In genomic region chr22:43343262-43343988, GRCh38 we compare ENCODE assay signal across 10 cellular contexts. TPM values are rescaled to one million over a fixed set of nuclear protein-coding genes. Genes with fewer than 3 reads are reported as not detected.
A peak's percentile ranks its signal among the peaks of the same experiment; 100 is the strongest.
DNase-seq lines count a peak whose midpoint lies in the region; ATAC-seq and TF ChIP-seq lines count a peak whose summit lies in the region.
"Had no signal": no experiment of that assay in that cellular context is flagged by ENCODE, and none has a peak within 500 bp of the region (broad histone marks: within the 10 kb centered on the region; RNA-seq: fewer than 3 reads in every experiment).

Gene SCUBE1, minus strand, starts transcription at chr22:43343372. Its CDS starts 111 bp downstream, at chr22:43343261.

- no peak within 1 kb of the TSS for H3K27ac ChIP-seq in Panc1 (ENCODE audit: low read length)
- H3K27ac ChIP-seq: 22Rv1, PC-9 had no signal

- H3K27me3 ChIP-seq in Panc1 (ENCODE audit: control insufficient read depth, insufficient read depth, low read length) = no peaks in the 10 kb centered on the region; the same call in 1 of the 2 replicates

- H3K36me3 Mint-ChIP-seq in activated naive CD4-positive, alpha-beta T cell treated with anti-CD3 and anti-CD28 coated beads for 36 hours (ENCODE audit: low read depth) = no peaks in the 10 kb centered on the region

- POLR2A ChIA-PET in Panc1 (lab: Charles Lee) = interaction anchor here (0.6 kb wide), 1 partner anchor 119 kb away, joined by 7 read pairs; no protein-coding TSS in a partner anchor

- H3K4me1 ChIP-seq in Panc1 (ENCODE audit: control insufficient read depth, insufficient read depth, low read length) = no peaks in the 10 kb centered on the region

- peak; percentile 68 for ATAC-seq in Panc1
- no peak for ATAC-seq in GM19035 (IDR thresholded peaks at IDR 0.05; ENCODE audit: unreplicated experiment)
- no peak for ATAC-seq in GM18907 (IDR thresholded peaks at IDR 0.05; ENCODE audit: unreplicated experiment)

- H3K4me1 Mint-ChIP-seq in activated naive CD4-positive, alpha-beta T cell treated with anti-CD3 and anti-CD28 coated beads for 36 hours (ENCODE audit: low read depth) = peaks cover 14% of the 10 kb centered on the region

- no peak within 1 kb of the TSS for H3K4me3 Mint-ChIP-seq in activated naive CD4-positive, alpha-beta T cell treated with anti-CD3 and anti-CD28 coated beads for 36 hours

- CTCF ChIA-PET in Panc1 (lab: Charles Lee) = interaction anchor here (0.7 kb wide), 1 partner anchor 13 kb away, joined by 5 read pairs; no protein-coding TSS in a partner anchor
- CTCF ChIA-PET in activated naive CD4-positive, alpha-beta T cell treated with anti-CD3 and anti-CD28 coated beads for 36 hours (lab: Charles Lee) = interaction anchor here (0.6 to 1.5 kb wide), 4 partner anchors 39 to 115 kb away, joined by 3 to 5 read pairs (median 4); no protein-coding TSS in a partner anchor

- H3K9me3 Mint-ChIP-seq in activated naive CD4-positive, alpha-beta T cell treated with anti-CD3 and anti-CD28 coated beads for 36 hours = no peaks in the 10 kb centered on the region

- H3K27me3 Mint-ChIP-seq in activated naive CD4-positive, alpha-beta T cell treated with anti-CD3 and anti-CD28 coated beads for 36 hours (ENCODE audit: low read depth) = peaks cover 56% of the 10 kb centered on the region

- H3K9me3 ChIP-seq in Panc1 (ENCODE audit: control insufficient read depth, insufficient read depth, low read depth, low read length) = no peaks in the 10 kb centered on the region

- no peak within 1 kb of the TSS for H3K27ac Mint-ChIP-seq in activated naive CD4-positive, alpha-beta T cell treated with anti-CD3 and anti-CD28 coated beads for 36 hours

- intact Hi-C loops in Panc1 (cut with micrococcal nuclease; ENCODE audit: unreplicated experiment) = no loop called here
- intact Hi-C loops in activated naive CD4-positive, alpha-beta T cell treated with anti-CD3 and anti-CD28 coated beads for 36 hours (cut with micrococcal nuclease) = loop anchor here (2.0 kb wide), 1 partner anchor 157 kb away; the partner anchor contains the start of gene TTLL12

- no peak within 1 kb of the TSS for H3K4me3 ChIP-seq in Panc1 (ENCODE audit: low read depth in 2 of 2, low read length in 2 of 2)
- H3K4me3 ChIP-seq: PC-9 had no signal

- H3K36me3 ChIP-seq in Panc1 (ENCODE audit: control insufficient read depth, insufficient read depth, low read length) = no peaks in the 10 kb centered on the region

- no peak for TF ChIP-seq CTCF in Panc1 (IDR thresholded peaks at IDR 0.05)

- no TSS peak for BruUV-seq in Panc1 (replicated peaks; lab: Mats Ljungman, UMichigan)

- DNase-seq in DMS 273 (lab: John Stamatoyannopoulos, UW; ENCODE audit: unreplicated experiment) (peak; percentile 78), DMS 273 treated with DMSO at 0.1 percent for 48 hours (lab: John Stamatoyannopoulos, UW) (no peak), Panc1 (ENCODE audit: low read depth, low spot score) (no peak), hepatic stellate cell (ENCODE audit: low spot score) (peak; percentile 35)
- DNase-seq in activated naive CD4-positive, alpha-beta T cell treated with anti-CD3 and anti-CD28 coated beads for 36 hours = peak; percentile 35
- peak; percentile 20 to 38 for DNase-seq in stimulated activated CD4-positive, alpha-beta T cell treated with anti-CD3 and anti-CD28 coated beads, Interleukin-12 subunit alpha, Interleukin-12 subunit beta, amount 100 ng/mL, for 24 hours (ENCODE audit: low read depth in 2 of 2)

- in situ Hi-C loops in Panc1 (cut with HindIII; ENCODE audit: low pct_unique_long_range_greater_than_20kb, low sequenced_read_pairs) = no loop called here

RNA-seq across cellular contexts. Expression of gene SCUBE1, which starts in this region (rescaled TPM):
- total RNA-seq in Panc1 (2021; ENCODE audit: unreplicated experiment) = not detected
- 0.06 TPM for polyA plus RNA-seq in Panc1 (2012; ENCODE audit: insufficient read length)
- not detected for total RNA-seq in activated naive CD4-positive, alpha-beta T cell treated with anti-CD3 and anti-CD28 coated beads for 36 hours
- total RNA-seq: PC-9 had no signal

Comparison
In these comparisons a context has a peak if more than half of its experiments do, and no peak if none do; other contexts are left out.
1. DNase-seq: peak in DMS 273 (single experiment), hepatic stellate cell (single experiment) and stimulated activated CD4-positive, alpha-beta T cell treated with anti-CD3 and anti-CD28 coated beads, Interleukin-12 subunit alpha, Interleukin-12 subunit beta, amount 100 ng/mL, for 24 hours (2 of 2); none in DMS 273 treated with DMSO at 0.1 percent for 48 hours (single experiment) and Panc1 (single experiment).
2. Peak in ATAC-seq in Panc1; RNA of the gene not detected or under 1 TPM.
3. Peak in DNase-seq in activated naive CD4-positive, alpha-beta T cell treated with anti-CD3 and anti-CD28 coated beads for 36 hours; RNA of the gene not detected or under 1 TPM.